In genomic region chr15:40928975-40929729, GRCh38 we compare ENCODE assay signal across 8 cellular contexts. TPM values are rescaled to one million over a fixed set of nuclear protein-coding genes. Genes with fewer than 3 reads are reported as not detected.
DNase-seq lines count a peak whose midpoint lies in the region; ATAC-seq and TF ChIP-seq lines count a peak whose summit lies in the region.

Gene DLL4, plus strand, starts transcription at chr15:40929340. Its CDS starts 329 bp downstream, at chr15:40929669.

- intact Hi-C loops in CD14-positive monocyte (cut with micrococcal nuclease) = loop anchor here in 1 of 2 donors (2.0 kb wide), 1 partner anchor 18 kb away; no protein-coding TSS in a partner anchor
- intact Hi-C loops in activated T-helper 2 cell treated with anti-CD3 and anti-CD28 coated beads, Interferon-gamma antibody, Interleukin-2, Interleukin-4, amounts not matched to agents 10 μg/mL and 5 μg/mL and 100 μg/mL, durations not matched to agents 14 hours and 24 hours and 36 hours (cut with micrococcal nuclease) = no loop called here

- H2BK5ac ChIP-seq in trophoblast cell (ENCODE audit: low read depth, low read length, poor library complexity) = no peak within 1 kb of the TSS

- no peak within 1 kb of the TSS for H4K12ac ChIP-seq in trophoblast cell (ENCODE audit: low read depth, low read length)

- no peak for ATAC-seq in HG02759 (IDR thresholded peaks at IDR 0.05; ENCODE audit: unreplicated experiment)

- POLR2A ChIA-PET in HEK293 (lab: Yijun Ruan, JAX) = interaction anchor here (0.6 to 6.1 kb wide), 13 partner anchors 10 to 165 kb away, joined by 3 to 58 read pairs (median 6); partner anchors contain the start of genes CHAC1, GCHFR and RHOV

- H3K14ac ChIP-seq in trophoblast cell (ENCODE audit: low read length) = no peak within 1 kb of the TSS

- peak within 1 kb of the TSS; percentile 30 for H2AFZ ChIP-seq in trophoblast cell (ENCODE audit: insufficient read depth, low read length, poor library complexity)

- no peak within 1 kb of the TSS for H2AK5ac ChIP-seq in trophoblast cell (ENCODE audit: low read length)

- H3K27ac ChIP-seq in HEK293 (ENCODE audit: extremely low read depth, low read depth, low read length) (peak within 1 kb of the TSS; percentile 20; the same call in 1 of the 2 replicates), trophoblast cell (ENCODE audit: low read depth, low read length) (no peak within 1 kb of the TSS)

- H3K4me2 ChIP-seq in trophoblast cell (ENCODE audit: low read length) = peak within 1 kb of the TSS; percentile 76

- DNase-seq in CD14-positive monocyte (ENCODE audit: low spot score) (no peak), NCI-H526 treated with DMSO at 0.1 percent for 48 hours (lab: John Stamatoyannopoulos, UW) (peak; percentile 67), glutamatergic neuron (peak; percentile 83), trophoblast cell (peak; percentile 37 to 63), SKM-1 (lab: John Stamatoyannopoulos, UW; ENCODE audit: unreplicated experiment) (no peak)
- DNase-seq in activated T-helper 2 cell treated with anti-CD3 and anti-CD28 coated beads, Interferon-gamma antibody, Interleukin-2, Interleukin-4, amounts not matched to agents 10 μg/mL and 5 μg/mL and 100 μg/mL, durations not matched to agents 14 hours and 24 hours and 36 hours (ENCODE audit: low spot score) = no peak

- H3K36me3 ChIP-seq in HEK293 (ENCODE audit: control insufficient read depth in 2 of 2, insufficient read depth in 1 of 2, low read length in 2 of 2) (no peaks in the 10 kb centered on the region), trophoblast cell (ENCODE audit: control insufficient read depth in 1 of 2, insufficient read depth in 2 of 2, low read length in 2 of 2) (no peaks in the 10 kb centered on the region)

- H3K4me3 ChIP-seq in HEK293 (ENCODE audit: low read depth, low read length) = peak within 1 kb of the TSS; percentile 49
- H3K4me3 ChIP-seq in trophoblast cell (ENCODE audit: low read depth, low read length) = peak within 1 kb of the TSS; percentile 70

- peaks cover 11 to 15% of the 10 kb centered on the region in 2 donors for H3K36me3 Mint-ChIP-seq in CD14-positive monocyte
- H3K36me3 Mint-ChIP-seq in activated T-helper 2 cell treated with anti-CD3 and anti-CD28 coated beads, Interferon-gamma antibody, Interleukin-2, Interleukin-4, amounts not matched to agents 10 μg/mL and 5 μg/mL and 100 μg/mL, durations not matched to agents 14 hours and 24 hours and 36 hours (ENCODE audit: low read depth) = no peaks in the 10 kb centered on the region
- no peaks in the 10 kb centered on the region for H3K36me3 Mint-ChIP-seq in glutamatergic neuron (ENCODE audit: unreplicated experiment)

- no peak within 1 kb of the TSS for H3K18ac ChIP-seq in trophoblast cell (ENCODE audit: low read length)

- peak within 1 kb of the TSS in 2 of 7 donors; percentile 35 to 42 for H3K27ac Mint-ChIP-seq in CD14-positive monocyte
- H3K27ac Mint-ChIP-seq in activated T-helper 2 cell treated with anti-CD3 and anti-CD28 coated beads, Interferon-gamma antibody, Interleukin-2, Interleukin-4, amounts not matched to agents 10 μg/mL and 5 μg/mL and 100 μg/mL, durations not matched to agents 14 hours and 24 hours and 36 hours = no peak within 1 kb of the TSS
- peak within 1 kb of the TSS; percentile 84 for H3K27ac Mint-ChIP-seq in glutamatergic neuron (ENCODE audit: unreplicated experiment)

- no peak within 1 kb of the TSS for H4K91ac ChIP-seq in trophoblast cell (ENCODE audit: low read depth, low read length)

- H2BK12ac ChIP-seq in trophoblast cell (ENCODE audit: low read length) = no peak within 1 kb of the TSS

- TF ChIP-seq CTCF in CD14-positive monocyte (IDR thresholded peaks at IDR 0.05) (no peak), HEK293 (tag by site-specific recombination; IDR thresholded peaks at IDR 0.05) (no peak; the same call in 1 of the 2 replicates), glutamatergic neuron (IDR thresholded peaks at IDR 0.05; ENCODE audit: partially characterized antibody, unreplicated experiment) (peak; percentile 14)

- H3K79me1 ChIP-seq in trophoblast cell (ENCODE audit: low read length) = no peaks in the 10 kb centered on the region

- no peak within 1 kb of the TSS for H3K9ac ChIP-seq in trophoblast cell (ENCODE audit: low read length)

- no peak within 1 kb of the TSS for H2BK120ac ChIP-seq in trophoblast cell (ENCODE audit: insufficient read depth, low read length, poor library complexity)

- H3K27me3 Mint-ChIP-seq in CD14-positive monocyte (ENCODE audit: low read depth in 3 of 3) (peaks cover 84 to 92% (median 85%) of the 10 kb centered on the region in 3 donors), glutamatergic neuron (ENCODE audit: unreplicated experiment) (peaks cover 28% of the 10 kb centered on the region)
- peaks cover 70% of the 10 kb centered on the region for H3K27me3 Mint-ChIP-seq in activated T-helper 2 cell treated with anti-CD3 and anti-CD28 coated beads, Interferon-gamma antibody, Interleukin-2, Interleukin-4, amounts not matched to agents 10 μg/mL and 5 μg/mL and 100 μg/mL, durations not matched to agents 14 hours and 24 hours and 36 hours (ENCODE audit: low read depth)

- peaks cover 62% of the 10 kb centered on the region for H3K27me3 ChIP-seq in trophoblast cell (ENCODE audit: insufficient read depth, low read length)

- H3K9me3 ChIP-seq in HEK293 (ENCODE audit: control insufficient read depth, insufficient read depth, low read depth, low read length) (no peaks in the 10 kb centered on the region), trophoblast cell (ENCODE audit: insufficient read depth, low read depth, low read length) (no peaks in the 10 kb centered on the region)

- H3K79me2 ChIP-seq in trophoblast cell (ENCODE audit: control insufficient read depth, insufficient read depth, low read length, poor library complexity) = no peaks in the 10 kb centered on the region

- no CpG with 5 or more reads among the region's 72 CpGs for WGBS in trophoblast cell (ENCODE audit: extremely low coverage, insufficient coverage, insufficient read length)

- H4K8ac ChIP-seq in trophoblast cell (ENCODE audit: low read depth, low read length) = no peak within 1 kb of the TSS

- H3K23ac ChIP-seq in trophoblast cell (ENCODE audit: low read length) = no peak within 1 kb of the TSS

- H3K4me1 Mint-ChIP-seq in CD14-positive monocyte (peaks cover 58% of the 10 kb centered on the region), glutamatergic neuron (ENCODE audit: low read depth, unreplicated experiment) (peaks cover 30% of the 10 kb centered on the region)
- peaks cover 36% of the 10 kb centered on the region for H3K4me1 Mint-ChIP-seq in activated T-helper 2 cell treated with anti-CD3 and anti-CD28 coated beads, Interferon-gamma antibody, Interleukin-2, Interleukin-4, amounts not matched to agents 10 μg/mL and 5 μg/mL and 100 μg/mL, durations not matched to agents 14 hours and 24 hours and 36 hours (ENCODE audit: low read depth)

- peak within 1 kb of the TSS; percentile 72 to 93 for H3K4me3 Mint-ChIP-seq in CD14-positive monocyte
- peak within 1 kb of the TSS; percentile 73 for H3K4me3 Mint-ChIP-seq in activated T-helper 2 cell treated with anti-CD3 and anti-CD28 coated beads, Interferon-gamma antibody, Interleukin-2, Interleukin-4, amounts not matched to agents 10 μg/mL and 5 μg/mL and 100 μg/mL, durations not matched to agents 14 hours and 24 hours and 36 hours (ENCODE audit: low read depth)
- H3K4me3 Mint-ChIP-seq in glutamatergic neuron (ENCODE audit: unreplicated experiment) = peak within 1 kb of the TSS; percentile 96

- CTCF ChIA-PET in HEK293 (lab: Yijun Ruan, JAX) = interaction anchor here (0.7 to 5.0 kb wide), 6 partner anchors 12 to 25 kb away, joined by 3 to 32 read pairs (median 4); no protein-coding TSS in a partner anchor

- H3K4ac ChIP-seq in trophoblast cell (ENCODE audit: low read depth, low read length) = no peak within 1 kb of the TSS

- H3K9me3 Mint-ChIP-seq in CD14-positive monocyte (peaks cover 0 to 40% (median 15%) of the 10 kb centered on the region in 7 donors), glutamatergic neuron (ENCODE audit: unreplicated experiment) (peaks cover 34% of the 10 kb centered on the region)
- H3K9me3 Mint-ChIP-seq in activated T-helper 2 cell treated with anti-CD3 and anti-CD28 coated beads, Interferon-gamma antibody, Interleukin-2, Interleukin-4, amounts not matched to agents 10 μg/mL and 5 μg/mL and 100 μg/mL, durations not matched to agents 14 hours and 24 hours and 36 hours = no peaks in the 10 kb centered on the region

- H3K4me1 ChIP-seq in HEK293 (ENCODE audit: control insufficient read depth, insufficient read depth, low read length) (no peaks in the 10 kb centered on the region), trophoblast cell (ENCODE audit: control insufficient read depth in 1 of 2, insufficient read depth in 2 of 2, low read length in 2 of 2) (peaks cover 18 to 28% of the 10 kb centered on the region in 2 experiments)

TF ChIP-seq in HEK293, 187 proteins besides CTCF, POLR2A, EP300 and RAD21 (continues in another document):
- no peak for TF ChIP-seq ZNF214 (tag by site-specific recombination; IDR thresholded peaks at IDR 0.05; ENCODE audit: borderline replicate concordance)
- TF ChIP-seq, protein P1, sequence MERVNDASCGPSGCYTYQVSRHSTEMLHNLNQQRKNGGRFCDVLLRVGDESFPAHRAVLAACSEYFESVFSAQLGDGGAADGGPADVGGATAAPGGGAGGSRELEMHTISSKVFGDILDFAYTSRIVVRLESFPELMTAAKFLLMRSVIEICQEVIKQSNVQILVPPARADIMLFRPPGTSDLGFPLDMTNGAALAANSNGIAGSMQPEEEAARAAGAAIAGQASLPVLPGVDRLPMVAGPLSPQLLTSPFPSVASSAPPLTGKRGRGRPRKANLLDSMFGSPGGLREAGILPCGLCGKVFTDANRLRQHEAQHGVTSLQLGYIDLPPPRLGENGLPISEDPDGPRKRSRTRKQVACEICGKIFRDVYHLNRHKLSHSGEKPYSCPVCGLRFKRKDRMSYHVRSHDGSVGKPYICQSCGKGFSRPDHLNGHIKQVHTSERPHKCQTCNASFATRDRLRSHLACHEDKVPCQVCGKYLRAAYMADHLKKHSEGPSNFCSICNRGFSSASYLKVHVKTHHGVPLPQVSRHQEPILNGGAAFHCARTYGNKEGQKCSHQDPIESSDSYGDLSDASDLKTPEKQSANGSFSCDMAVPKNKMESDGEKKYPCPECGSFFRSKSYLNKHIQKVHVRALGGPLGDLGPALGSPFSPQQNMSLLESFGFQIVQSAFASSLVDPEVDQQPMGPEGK (tag by site-specific recombination; IDR thresholded peaks at IDR 0.05) = peak; percentile 88

RNA-seq across cellular contexts. Expression of gene DLL4, which starts in this region (rescaled TPM):
- polyA plus RNA-seq in CD14-positive monocyte = not detected
- total RNA-seq in activated T-helper 2 cell treated with anti-CD3 and anti-CD28 coated beads, Interferon-gamma antibody, Interleukin-2, Interleukin-4, amounts not matched to agents 10 μg/mL and 5 μg/mL and 100 μg/mL, durations not matched to agents 14 hours and 24 hours and 36 hours = 0.14 and 0.37 TPM in 2 replicates
- total RNA-seq in glutamatergic neuron (ENCODE audit: unreplicated experiment) = 12.5 TPM
- 0.05 and 0.06 TPM in 2 replicates for polyA plus RNA-seq in trophoblast cell (2013)

Comparison
In these comparisons a context has a peak if more than half of its experiments do, and no peak if none do; other contexts are left out.
1. DNase-seq: peak in NCI-H526 treated with DMSO at 0.1 percent for 48 hours (single experiment), glutamatergic neuron (single experiment) and trophoblast cell (2 of 2); none in CD14-positive monocyte (single experiment), activated T-helper 2 cell treated with anti-CD3 and anti-CD28 coated beads, Interferon-gamma antibody, Interleukin-2, Interleukin-4, amounts not matched to agents 10 μg/mL and 5 μg/mL and 100 μg/mL, durations not matched to agents 14 hours and 24 hours and 36 hours (single experiment) and SKM-1 (single experiment).
2. Peak in every context shown above with its lines, with median percentiles within 50 percentile points of each other: H3K4me3 Mint-ChIP-seq.